1 cellular context compared by ENCODE assay signal in genomic region chr1:151540021-151540981, GRCh38.
TF ChIP-seq lines count a peak whose summit lies in the region.

Gene TUFT1 (plus strand): TSS chr1:151540309. CDS start chr1:151540367, 58 bp downstream.

TF ChIP-seq in HEK293, 187 proteins besides CTCF, POLR2A, EP300 and RAD21 (continued from another document):
- peak; percentile 63; the same call in 1 of the 2 replicates for TF ChIP-seq ZSCAN23 (tag by site-specific recombination; IDR thresholded peaks at IDR 0.05)
- TF ChIP-seq ZNF114 (tag by site-specific recombination; IDR thresholded peaks at IDR 0.05): no peak
- TF ChIP-seq ZNF148 (tag by site-specific recombination; IDR thresholded peaks at IDR 0.05; ENCODE audit: borderline replicate concordance): no peak
- peak; percentile 77; the same call in 1 of the 2 replicates for TF ChIP-seq TRIM28 (IDR thresholded peaks at IDR 0.05; ENCODE audit: borderline replicate concordance, low read length)
- TF ChIP-seq ZBTB21 (tag by site-specific recombination; IDR thresholded peaks at IDR 0.05): no peak; the same call in none of the 2 replicates
- 0 out of 2 replicates have a peak, but pooled peaks have one; percentile 27 for TF ChIP-seq REPIN1 (tag by site-specific recombination; IDR thresholded peaks at IDR 0.05; ENCODE audit: low read depth)
- TF ChIP-seq ZNF555 (tag by site-specific recombination; conservative IDR thresholded peaks at IDR 0.05): no peak
- peak; percentile 41; the same call in 1 of the 2 replicates for TF ChIP-seq ZFP37 (tag by site-specific recombination; IDR thresholded peaks at IDR 0.05)
- peak; percentile 16; the same call in 1 of the 2 replicates for TF ChIP-seq ZBTB48 (tag by site-specific recombination; IDR thresholded peaks at IDR 0.05)
- no peak for TF ChIP-seq YY1 (tag by site-specific recombination; IDR thresholded peaks at IDR 0.05)
- TF ChIP-seq SALL2 (tag by site-specific recombination; IDR thresholded peaks at IDR 0.05; ENCODE audit: borderline replicate concordance): no peak
- TF ChIP-seq, protein P1, sequence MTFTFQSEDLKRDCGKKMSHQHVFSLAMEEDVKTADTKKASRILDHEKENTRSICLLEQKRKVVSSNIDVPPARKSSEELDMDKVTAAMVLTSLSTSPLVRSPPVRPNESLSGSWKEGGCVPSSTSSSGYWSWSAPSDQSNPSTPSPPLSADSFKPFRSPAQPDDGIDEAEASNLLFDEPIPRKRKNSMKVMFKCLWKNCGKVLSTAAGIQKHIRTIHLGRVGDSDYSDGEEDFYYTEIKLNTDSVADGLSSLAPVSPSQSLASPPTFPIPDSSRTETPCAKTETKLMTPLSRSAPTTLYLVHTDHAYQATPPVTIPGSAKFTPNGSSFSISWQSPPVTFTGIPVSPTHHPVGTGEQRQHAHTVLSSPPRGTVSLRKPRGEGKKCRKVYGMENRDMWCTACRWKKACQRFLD (tag by site-specific recombination; IDR thresholded peaks at IDR 0.05): no peak
- TF ChIP-seq HOXC10 (CRISPR knock-in tag; IDR thresholded peaks at IDR 0.05): no peak
- no peak for TF ChIP-seq ZNF621 (tag by site-specific recombination; IDR thresholded peaks at IDR 0.05)
- TF ChIP-seq ZNF785 (tag by site-specific recombination; IDR thresholded peaks at IDR 0.05): no peak
